In the genomic region with DNA sequence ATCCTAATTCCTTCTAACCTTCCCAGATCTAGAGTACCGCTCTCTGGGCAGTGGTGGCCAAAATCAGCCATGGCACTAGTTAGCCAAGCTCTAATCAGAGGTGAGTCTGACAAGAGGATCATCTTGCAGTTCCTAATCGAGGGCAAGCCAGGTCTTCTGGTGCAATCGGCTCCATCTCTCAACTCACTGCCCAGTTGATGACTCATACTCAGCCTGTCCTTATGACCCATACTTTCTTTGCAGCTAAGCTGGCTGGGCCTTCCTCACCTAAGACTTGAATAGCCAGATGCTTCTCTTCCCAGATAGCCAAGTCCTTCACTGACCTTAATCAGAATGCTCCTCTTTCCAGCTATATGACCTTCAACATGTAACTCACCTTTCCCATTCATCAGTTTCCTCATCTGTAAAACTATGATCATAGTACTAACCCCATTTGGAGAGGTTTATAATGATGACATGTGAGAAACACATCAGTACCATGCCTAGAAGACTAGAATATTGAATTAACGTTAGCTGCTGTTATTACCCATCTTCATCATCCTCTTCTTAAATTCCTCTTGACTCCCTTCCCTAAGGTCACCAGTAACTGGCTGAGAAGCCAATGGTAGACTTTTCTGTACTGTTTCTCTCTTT, we compare ENCODE assay signal across 13 cellular contexts. TPM values are rescaled to one million over a fixed set of nuclear protein-coding genes. Genes with fewer than 3 reads are reported as not detected.
DNase-seq lines count a peak whose midpoint lies in the region; ATAC-seq and TF ChIP-seq lines count a peak whose summit lies in the region.
"Had no signal": no experiment of that assay in that cellular context is flagged by ENCODE, and none has a peak within 500 bp of the region (broad histone marks: within the 10 kb centered on the region; RNA-seq: fewer than 3 reads in every experiment).

No MANE protein-coding gene starts in this region.

- in situ Hi-C loops in gastrocnemius medialis (cut with MboI; ENCODE audit: low sequenced_read_pairs in 4 of 4): no loop called here

- no peaks in the 10 kb centered on the region for H3K9me3 ChIP-seq in gastrocnemius medialis
- H3K9me3 ChIP-seq: suprapubic skin had no signal

- H3K4me3 ChIP-seq in gastrocnemius medialis: no peak overlapping the region
- H3K4me3 ChIP-seq: GM12878, GM23338, suprapubic skin had no signal

- peak; percentile 81 for DNase-seq in HCEC 1CT
- DNase-seq in SW 1271 (lab: John Stamatoyannopoulos, UW): peak; percentile 1 to 59
- peak; percentile 69 for DNase-seq in fibroblast of the conjunctiva (ENCODE audit: low read depth)
- DNase-seq in gastrocnemius medialis: peak; percentile 90 to 96
- DNase-seq in activated CD4-positive, alpha-beta T cell treated with anti-CD3 and anti-CD28 coated beads for 1 hour: no peak
- DNase-seq: activated gamma-delta T cell treated with Interleukin-2 at 50 U/mL for 16 hours, KG1 had no signal

- peak overlapping the region; percentile 83 to 86 (median 84) for H3K27ac ChIP-seq in gastrocnemius medialis
- H3K27ac ChIP-seq: suprapubic skin had no signal

- H3K4me1 ChIP-seq in gastrocnemius medialis: peaks cover 33 to 60% of the 10 kb centered on the region in 2 donors

- no peaks in the 10 kb centered on the region for H3K27me3 ChIP-seq in gastrocnemius medialis
- H3K27me3 ChIP-seq: suprapubic skin had no signal

- H3K36me3 ChIP-seq in gastrocnemius medialis: peaks cover 0 to 18% of the 10 kb centered on the region in 2 donors

- intact Hi-C loops in gastrocnemius medialis (cut with DNase I; ENCODE audit: low total_unique reads): loop anchor here (1.0 to 2.0 kb wide), 4 partner anchors 20 to 88 kb away; a partner anchor contains a TSS

- no peak for TF ChIP-seq POLR2A in gastrocnemius medialis (IDR thresholded peaks at IDR 0.05)

- peak in 1 of 5 experiments; percentile 13 for TF ChIP-seq CTCF in gastrocnemius medialis (IDR thresholded peaks at IDR 0.05 in 4 of 5, conservative IDR thresholded peaks at IDR 0.05 in 1 of 5)

- peak; percentile 99 for ATAC-seq in gastrocnemius medialis
- no peak for ATAC-seq in HG02840 (IDR thresholded peaks at IDR 0.05; ENCODE audit: low FRiP score, unreplicated experiment)
- ATAC-seq in HG02938 (IDR thresholded peaks at IDR 0.05; ENCODE audit: unreplicated experiment): no peak
- ATAC-seq in HG02588 (IDR thresholded peaks at IDR 0.05; ENCODE audit: unreplicated experiment): no peak
- ATAC-seq: GM12878, GM23338 had no signal

RNA-seq across cellular contexts. Expression of a gene that starts 57.1 kb away (rescaled TPM):
- 10 to 100 TPM; 13.7 to 36.3 (median 27.8) TPM for total RNA-seq in gastrocnemius medialis

Comparison
In these comparisons a context has a peak if more than half of its experiments do, and no peak if none do; other contexts are left out.
1. ATAC-seq: peak in gastrocnemius medialis (2 of 2); none in HG02840 (single experiment), HG02938 (single experiment) and HG02588 (single experiment).